In the genomic region with DNA sequence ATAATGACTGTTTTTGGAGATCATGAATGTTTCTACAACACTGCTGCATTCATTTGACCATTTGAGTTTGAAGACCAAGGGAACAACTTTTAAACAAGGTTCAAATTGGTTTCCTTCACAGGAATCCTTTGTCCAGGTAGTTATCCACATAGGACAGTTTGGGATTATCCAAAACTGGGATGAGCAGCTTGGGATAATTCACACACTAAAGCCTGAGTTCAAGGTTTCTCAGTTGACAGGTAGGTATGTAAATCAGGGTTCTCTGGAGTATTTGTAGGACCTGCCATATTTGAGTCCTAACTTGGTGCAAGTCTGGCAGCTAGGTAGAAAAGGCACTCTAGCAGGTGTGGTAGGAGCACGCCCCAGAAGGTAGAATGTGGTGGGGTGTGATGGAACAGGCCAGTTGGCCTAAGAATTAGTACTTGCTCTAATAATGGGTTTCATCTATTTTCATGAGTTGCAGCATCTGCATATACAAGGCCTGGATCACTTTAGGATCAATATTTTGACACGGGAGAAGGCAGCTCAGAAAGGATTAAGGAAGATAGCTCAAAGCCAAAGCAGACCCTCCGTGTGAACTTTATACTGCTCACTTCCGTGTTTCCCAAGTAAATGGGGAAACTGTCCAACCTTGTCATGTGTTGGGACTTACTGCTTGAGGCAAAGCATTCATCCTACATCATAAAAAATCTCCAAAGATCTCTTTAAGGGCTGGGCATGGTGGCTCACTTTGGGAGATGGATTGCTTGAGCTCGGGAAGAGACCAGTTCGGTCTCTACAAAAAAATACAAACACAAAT, we compare ENCODE assay signal across 1 cellular context.
TF ChIP-seq lines count a peak whose summit lies in the region.

No MANE protein-coding gene starts in this region.

TF ChIP-seq in K562, 482 proteins besides CTCF, POLR2A, EP300 and RAD21 (continued from another document):
- TF ChIP-seq, protein P1, sequence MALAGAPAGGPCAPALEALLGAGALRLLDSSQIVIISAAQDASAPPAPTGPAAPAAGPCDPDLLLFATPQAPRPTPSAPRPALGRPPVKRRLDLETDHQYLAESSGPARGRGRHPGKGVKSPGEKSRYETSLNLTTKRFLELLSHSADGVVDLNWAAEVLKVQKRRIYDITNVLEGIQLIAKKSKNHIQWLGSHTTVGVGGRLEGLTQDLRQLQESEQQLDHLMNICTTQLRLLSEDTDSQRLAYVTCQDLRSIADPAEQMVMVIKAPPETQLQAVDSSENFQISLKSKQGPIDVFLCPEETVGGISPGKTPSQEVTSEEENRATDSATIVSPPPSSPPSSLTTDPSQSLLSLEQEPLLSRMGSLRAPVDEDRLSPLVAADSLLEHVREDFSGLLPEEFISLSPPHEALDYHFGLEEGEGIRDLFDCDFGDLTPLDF (CRISPR knock-in tag; IDR thresholded peaks at IDR 0.05) = 0 out of 2 replicates have a peak, but pooled peaks have one; percentile 26
- TF ChIP-seq MYNN (IDR thresholded peaks at IDR 0.05) (peak; percentile 44; the same call in 1 of the 2 replicates), MYNN (CRISPR knock-in tag; IDR thresholded peaks at IDR 0.05) (no peak), SNIP1 (IDR thresholded peaks at IDR 0.05; ENCODE audit: low read depth) (no peak), ARHGAP35 (IDR thresholded peaks at IDR 0.05; ENCODE audit: partially characterized antibody) (no peak), CAMTA2 (CRISPR knock-in tag; conservative IDR thresholded peaks at IDR 0.05) (no peak), EWSR1 (IDR thresholded peaks at IDR 0.05; ENCODE audit: borderline replicate concordance, low read depth, partially characterized antibody) (peak; percentile 51), ASH1L (IDR thresholded peaks at IDR 0.05; ENCODE audit: borderline replicate concordance, low read depth, partially characterized antibody) (no peak), SIN3A (IDR thresholded peaks at IDR 0.05; ENCODE audit: borderline replicate concordance in 2 of 2, control insufficient read depth in 1 of 2, low read depth in 2 of 2, low read length in 2 of 2) (0 out of 4 replicates have a peak, but pooled peaks of 1 of the 2 experiments have one; percentile 26), RBFOX2 (IDR thresholded peaks at IDR 0.05; ENCODE audit: low read depth, low read length) (0 out of 2 replicates have a peak, but pooled peaks have one; percentile 3)
- TF ChIP-seq, protein P2, sequence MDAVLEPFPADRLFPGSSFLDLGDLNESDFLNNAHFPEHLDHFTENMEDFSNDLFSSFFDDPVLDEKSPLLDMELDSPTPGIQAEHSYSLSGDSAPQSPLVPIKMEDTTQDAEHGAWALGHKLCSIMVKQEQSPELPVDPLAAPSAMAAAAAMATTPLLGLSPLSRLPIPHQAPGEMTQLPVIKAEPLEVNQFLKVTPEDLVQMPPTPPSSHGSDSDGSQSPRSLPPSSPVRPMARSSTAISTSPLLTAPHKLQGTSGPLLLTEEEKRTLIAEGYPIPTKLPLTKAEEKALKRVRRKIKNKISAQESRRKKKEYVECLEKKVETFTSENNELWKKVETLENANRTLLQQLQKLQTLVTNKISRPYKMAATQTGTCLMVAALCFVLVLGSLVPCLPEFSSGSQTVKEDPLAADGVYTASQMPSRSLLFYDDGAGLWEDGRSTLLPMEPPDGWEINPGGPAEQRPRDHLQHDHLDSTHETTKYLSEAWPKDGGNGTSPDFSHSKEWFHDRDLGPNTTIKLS (IDR thresholded peaks at IDR 0.05; ENCODE audit: borderline replicate concordance, low read depth) = no peak
